ENCODE assay signal across 2 cellular contexts in the genomic region with DNA sequence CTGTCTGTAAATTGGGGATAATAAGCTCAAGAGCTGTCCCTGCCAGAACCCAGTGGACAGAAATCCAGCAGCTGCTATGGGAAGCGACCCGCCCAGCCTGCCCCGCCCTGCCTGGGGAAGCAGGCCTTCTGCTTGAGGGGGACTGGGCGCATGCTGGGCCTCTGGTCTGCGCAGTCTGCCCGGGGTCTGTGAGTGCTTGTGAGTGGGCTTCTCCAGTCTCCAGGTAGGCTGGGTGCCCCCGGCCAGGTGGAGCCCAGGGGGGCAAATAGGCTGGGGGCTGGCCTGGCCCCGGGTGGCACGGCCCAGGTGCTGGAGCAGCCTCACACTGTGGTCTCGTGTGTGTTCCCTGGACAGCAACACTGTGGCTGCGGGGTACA.
TF ChIP-seq lines count a peak whose summit lies in the region.

No MANE protein-coding gene starts in this region.

TF ChIP-seq in HEK293, 187 proteins besides CTCF, POLR2A, EP300 and RAD21:
- TF ChIP-seq KLF1 (tag by site-specific recombination; IDR thresholded peaks at IDR 0.05) (peak; percentile 62), ELK4 (IDR thresholded peaks at IDR 0.05; ENCODE audit: borderline replicate concordance, low read depth, low read length) (no peak)

TF ChIP-seq in H1, 55 proteins besides CTCF, POLR2A, EP300 and RAD21:
- no peak for TF ChIP-seq SRF (IDR thresholded peaks at IDR 0.05; ENCODE audit: low read depth, low read length)
- TF ChIP-seq GABPA (IDR thresholded peaks at IDR 0.05; ENCODE audit: borderline replicate concordance, insufficient read depth, low read length), result no peak
- TF ChIP-seq PHF8 (conservative IDR thresholded peaks at IDR 0.05; ENCODE audit: low read depth, low read length), result no peak
- TF ChIP-seq KDM5A (IDR thresholded peaks at IDR 0.05; ENCODE audit: low read length), result no peak
- TF ChIP-seq POLR2AphosphoS5 (IDR thresholded peaks at IDR 0.05; ENCODE audit: low read depth, low read length), result no peak
- TF ChIP-seq ATF2 (IDR thresholded peaks at IDR 0.05; ENCODE audit: low read length), result no peak
- no peak for TF ChIP-seq CHD7 (IDR thresholded peaks at IDR 0.05; ENCODE audit: insufficient replicate concordance, low read length)
- no peak for TF ChIP-seq SIN3A (conservative IDR thresholded peaks at IDR 0.05 in 1 of 2, IDR thresholded peaks at IDR 0.05 in 1 of 2; ENCODE audit: low read depth in 1 of 2, low read length in 2 of 2)
TF ChIP-seq in H1: peak in this region for 0.
